In the genomic region with DNA sequence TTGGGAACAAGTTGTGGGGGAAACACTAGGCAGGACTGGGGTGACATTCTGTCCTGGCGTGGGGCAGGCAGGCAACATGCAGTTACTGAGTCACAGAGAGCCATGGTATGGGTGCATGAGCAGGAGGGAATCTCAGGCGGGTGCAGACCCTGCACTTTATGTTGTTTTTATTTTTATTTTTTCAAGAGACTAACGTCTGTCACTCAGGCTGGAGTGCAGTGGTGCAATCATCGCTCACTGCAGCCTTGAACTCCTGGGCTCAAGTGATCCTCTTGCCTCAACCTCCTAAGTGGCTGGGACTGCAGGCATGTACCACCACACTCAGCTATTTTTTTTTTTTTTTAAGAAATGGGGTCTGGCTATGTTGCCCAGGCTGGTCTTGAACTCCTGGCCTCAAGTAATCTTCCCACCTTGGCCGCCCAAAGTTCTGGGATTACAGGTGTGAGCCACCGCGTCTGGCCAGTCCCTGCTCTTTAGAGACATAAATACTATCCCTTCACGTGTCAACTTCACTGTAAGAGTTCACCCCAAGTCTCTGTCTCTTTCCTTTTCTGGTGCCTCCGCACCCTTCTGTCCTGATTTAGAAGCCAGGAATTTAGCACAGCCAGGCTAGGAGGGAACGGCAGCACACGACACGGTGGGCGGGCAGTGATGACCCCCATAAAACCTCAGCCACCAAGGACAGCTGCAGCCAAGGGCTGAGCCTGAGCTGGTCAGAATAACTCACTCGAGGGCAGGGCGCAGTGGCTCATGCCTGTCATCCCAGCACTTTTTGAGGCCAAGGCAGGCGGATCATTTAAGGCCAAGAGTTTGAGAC, we compare ENCODE assay signal across 16 cellular contexts.
"Had no signal": no experiment of that assay in that cellular context is flagged by ENCODE, and none has a peak within 500 bp of the region (broad histone marks: within the 10 kb centered on the region; RNA-seq: fewer than 3 reads in every experiment).

No MANE protein-coding gene starts in this region.

- H3K27ac ChIP-seq: skin epidermis, upper lobe of left lung had no signal

- H3K4me1 Mint-ChIP-seq: nephron progenitor cell had no signal

- H3K27ac Mint-ChIP-seq: activated CD8-positive, alpha-beta T cell treated with anti-CD3 and anti-CD28 coated beads for 36 hours; activated naive CD8-positive, alpha-beta T cell; brain; nephron progenitor cell; T-helper 17 cell had no signal

- H3K36me3 Mint-ChIP-seq: brain had no signal

- H3K9me3 ChIP-seq: upper lobe of left lung had no signal

- H3K9me3 Mint-ChIP-seq: activated CD8-positive, alpha-beta T cell treated with anti-CD3 and anti-CD28 coated beads for 36 hours; central memory CD8-positive, alpha-beta T cell; nephron progenitor cell had no signal

- H3K27me3 ChIP-seq: upper lobe of left lung had no signal

- H3K4me3 ChIP-seq: skin epidermis, upper lobe of left lung had no signal

- H3K4me3 Mint-ChIP-seq: activated CD8-positive, alpha-beta T cell treated with anti-CD3 and anti-CD28 coated beads for 36 hours; activated naive CD8-positive, alpha-beta T cell; brain; central memory CD8-positive, alpha-beta T cell; nephron progenitor cell; T-helper 17 cell had no signal

- ATAC-seq: activated CD8-positive, alpha-beta T cell treated with anti-CD3 and anti-CD28 coated beads for 36 hours; stimulated activated naive CD8-positive, alpha-beta T cell treated with anti-CD3 and anti-CD28 coated beads, Interleukin-15, Interleukin-2, amounts not matched to agents 100 U/mL and 50 U/mL, for 24 hours; T-helper 17 cell had no signal

- H3K36me3 ChIP-seq: upper lobe of left lung had no signal

- DNase-seq: activated CD4-positive, alpha-beta T cell treated with anti-CD3 and anti-CD28 coated beads for 48 hours; activated CD8-positive, alpha-beta T cell treated with anti-CD3 and anti-CD28 coated beads for 36 hours; activated gamma-delta T cell; activated T-cell treated with anti-CD3 and anti-CD28 coated beads, Interleukin-2, amount 50 U/mL, for 48 hours; effector CD8-positive, alpha-beta T cell; foreskin fibroblast; glutamatergic neuron; hypothalamus; nephron progenitor cell; stimulated activated naive CD8-positive, alpha-beta T cell treated with anti-CD3 and anti-CD28 coated beads, Interleukin-15, Interleukin-2, amounts not matched to agents 100 U/mL and 50 U/mL, for 24 hours; T-helper 17 cell had no signal
